ENCODE assay signal across 29 cellular contexts in genomic region chrX:36462142-36462541, GRCh38.
"Had no signal": no experiment of that assay in that cellular context is flagged by ENCODE, and none has a peak within 500 bp of the region (broad histone marks: within the 10 kb centered on the region; RNA-seq: fewer than 3 reads in every experiment).

No MANE protein-coding gene starts in this region.

- H3K4me3 ChIP-seq: left lung, lower lobe of right lung, right atrium auricular region, right lobe of liver, smooth muscle cell, tibial nerve, uterus had no signal

- H3K9me3 ChIP-seq: left lung, lower lobe of right lung, neutrophil, right atrium auricular region, right lobe of liver, tibial nerve, uterus had no signal

- H3K27ac Mint-ChIP-seq: immature natural killer cell; naive thymus-derived CD8-positive, alpha-beta T cell; nephron; stimulated activated memory B cell treated with anti-CD40 and anti-IgM and Interleukin-4, amounts not matched to agents 10 μg/mL and 1 μg/mL and 100 μg/mL, for 72 hours; stimulated activated naive CD8-positive, alpha-beta T cell treated with anti-CD3 and anti-CD28 coated beads, Interleukin-15, amount 100 ng/mL, for 72 hours; type B pancreatic cell had no signal

- H3K4me1 ChIP-seq: left lung, lower lobe of right lung, parathyroid adenoma, right atrium auricular region, right lobe of liver, tibial nerve, uterus had no signal

- H3K27me3 ChIP-seq: left lung, neutrophil, right atrium auricular region, right lobe of liver, tibial nerve, uterus had no signal

- DNase-seq: hypothalamus; immature natural killer cell; kidney; left colon; left lung; lower lobe of right lung; mammary epithelial cell; mesenchymal stem cell; naive thymus-derived CD8-positive, alpha-beta T cell; occipital lobe; right lobe of liver; stimulated activated CD4-positive, alpha-beta T cell treated with anti-CD3 and anti-CD28 coated beads, Interleukin-1b, Interleukin-23, amount 100 ng/mL, for 48 hours; stimulated activated CD4-positive, alpha-beta T cell treated with anti-CD3 and anti-CD28 coated beads, Interleukin-2, amount 100 ng/mL, for 48 hours; stimulated activated CD4-positive, alpha-beta T cell treated with anti-CD3 and anti-CD28 coated beads, Interleukin-4, amount 100 ng/mL, for 4 hours; stimulated activated CD8-positive, alpha-beta memory T cell treated with anti-CD3 and anti-CD28 coated beads, Interleukin-4, amount 100 ng/mL, for 48 hours; stimulated activated naive CD4-positive, alpha-beta T cell treated with Interleukin-2 at 50 U/mL for 16 hours; stimulated activated naive CD8-positive, alpha-beta T cell treated with anti-CD3 and anti-CD28 coated beads, Interleukin-15, amount 100 ng/mL, for 72 hours; substantia nigra; uterus had no signal

- ATAC-seq: left colon; left lung; lower lobe of right lung; naive thymus-derived CD8-positive, alpha-beta T cell; right lobe of liver; stimulated activated memory B cell treated with anti-CD40 and anti-IgM and Interleukin-4, amounts not matched to agents 10 μg/mL and 1 μg/mL and 100 μg/mL, for 72 hours; stimulated activated naive CD8-positive, alpha-beta T cell treated with anti-CD3 and anti-CD28 coated beads, Interleukin-15, amount 100 ng/mL, for 72 hours had no signal

- H3K4me2 ChIP-seq: smooth muscle cell had no signal

- H3K27ac ChIP-seq: left lung, lower lobe of right lung, neutrophil, parathyroid adenoma, right atrium auricular region, right lobe of liver, tibial nerve, uterus had no signal

- H3K9me3 Mint-ChIP-seq: type B pancreatic cell had no signal

- H3K9ac ChIP-seq: parathyroid adenoma had no signal

- H3K27me3 Mint-ChIP-seq: naive thymus-derived CD8-positive, alpha-beta T cell; stimulated activated memory B cell treated with anti-CD40 and anti-IgM and Interleukin-4, amounts not matched to agents 10 μg/mL and 1 μg/mL and 100 μg/mL, for 72 hours; stimulated activated naive CD8-positive, alpha-beta T cell treated with anti-CD3 and anti-CD28 coated beads, Interleukin-15, amount 100 ng/mL, for 72 hours; type B pancreatic cell had no signal

- H3K36me3 ChIP-seq: left lung, lower lobe of right lung, neutrophil, right atrium auricular region, right lobe of liver, tibial nerve, uterus had no signal

- H3K36me3 Mint-ChIP-seq: immature natural killer cell; naive thymus-derived CD8-positive, alpha-beta T cell; stimulated activated memory B cell treated with anti-CD40 and anti-IgM and Interleukin-4, amounts not matched to agents 10 μg/mL and 1 μg/mL and 100 μg/mL, for 72 hours; type B pancreatic cell had no signal

- FAIRE-seq: islet of Langerhans, kidney had no signal

- H3K4me1 Mint-ChIP-seq: immature natural killer cell; naive thymus-derived CD8-positive, alpha-beta T cell; nephron; neural crest cell; stimulated activated memory B cell treated with anti-CD40 and anti-IgM and Interleukin-4, amounts not matched to agents 10 μg/mL and 1 μg/mL and 100 μg/mL, for 72 hours; stimulated activated naive CD8-positive, alpha-beta T cell treated with anti-CD3 and anti-CD28 coated beads, Interleukin-15, amount 100 ng/mL, for 72 hours had no signal

- H3K4me3 Mint-ChIP-seq: immature natural killer cell; naive thymus-derived CD8-positive, alpha-beta T cell; nephron; neural crest cell; stimulated activated memory B cell treated with anti-CD40 and anti-IgM and Interleukin-4, amounts not matched to agents 10 μg/mL and 1 μg/mL and 100 μg/mL, for 72 hours; stimulated activated naive CD8-positive, alpha-beta T cell treated with anti-CD3 and anti-CD28 coated beads, Interleukin-15, amount 100 ng/mL, for 72 hours; type B pancreatic cell had no signal
